Comparison of ENCODE assay signal across 1 cellular context in genomic region chr7:155767562-155768437, GRCh38.
TF ChIP-seq lines count a peak whose summit lies in the region.

No MANE protein-coding gene starts in this region.

TF ChIP-seq in IMR-90, 13 proteins besides CTCF, POLR2A, EP300 and RAD21 (continued from another document):
- TF ChIP-seq RCOR1 (IDR thresholded peaks at IDR 0.05; ENCODE audit: insufficient replicate concordance, low read length): no peak
- TF ChIP-seq USF2 (IDR thresholded peaks at IDR 0.05; ENCODE audit: low read depth, low read length): no peak
- TF ChIP-seq SMC3 (IDR thresholded peaks at IDR 0.05; ENCODE audit: low read depth, low read length): no peak
- TF ChIP-seq RFX5 (IDR thresholded peaks at IDR 0.05; ENCODE audit: low read depth, low read length): no peak
- no peak for TF ChIP-seq MAZ (IDR thresholded peaks at IDR 0.05; ENCODE audit: borderline replicate concordance, low read depth, low read length)
- TF ChIP-seq CEBPB (IDR thresholded peaks at IDR 0.05; ENCODE audit: low read depth, low read length): no peak
- no peak for TF ChIP-seq MXI1 (IDR thresholded peaks at IDR 0.05; ENCODE audit: borderline replicate concordance, low read depth, low read length)
